In genomic region chr3:144229237-144229830, GRCh38 we compare ENCODE assay signal across 25 cellular contexts.
DNase-seq lines count a peak whose midpoint lies in the region; ATAC-seq and TF ChIP-seq lines count a peak whose summit lies in the region.
"Had no signal": no experiment of that assay in that cellular context is flagged by ENCODE, and none has a peak within 500 bp of the region (broad histone marks: within the 10 kb centered on the region; RNA-seq: fewer than 3 reads in every experiment).

No MANE protein-coding gene starts in this region.

- no peak overlapping the region for H3K4me2 ChIP-seq in mammary epithelial cell (ENCODE audit: insufficient read depth, low read depth, low read length)
- H3K4me2 ChIP-seq: SK-N-SH had no signal

- no peaks in the 10 kb centered on the region for H3K36me3 Mint-ChIP-seq in MCF 10A (ENCODE audit: insufficient read depth, unreplicated experiment)
- no peaks in the 10 kb centered on the region for H3K36me3 Mint-ChIP-seq in activated CD8-positive, alpha-beta T cell treated with anti-CD3 and anti-CD28 coated beads for 36 hours (ENCODE audit: low read depth)
- H3K36me3 Mint-ChIP-seq: activated CD8-positive, alpha-beta memory T cell treated with anti-CD3 and anti-CD28 coated beads, Interleukin-2, amount 10 ng/mL, durations not matched to agents 7 days and 5 days; naive thymus-derived CD4-positive, alpha-beta T cell had no signal

- peak; percentile 79 for DNase-seq in MCF 10A (ENCODE audit: unreplicated experiment)
- DNase-seq in mammary epithelial cell = no peak
- peak; percentile 24 for DNase-seq in NCI-H226
- peak; percentile 16 for DNase-seq in fibroblast of the aortic adventitia (ENCODE audit: low read depth)
- DNase-seq in foreskin melanocyte = no peak
- DNase-seq in activated CD8-positive, alpha-beta T cell treated with anti-CD3 and anti-CD28 coated beads for 36 hours = no peak
- DNase-seq: activated CD4-positive, alpha-beta T cell treated with anti-CD3 and anti-CD28 coated beads, Interleukin-2, amount 10 ng/mL, durations not matched to agents 7 days and 5 days; activated CD8-positive, alpha-beta memory T cell treated with anti-CD3 and anti-CD28 coated beads, Interleukin-2, amount 10 ng/mL, durations not matched to agents 7 days and 5 days; activated naive CD4-positive, alpha-beta T cell treated with anti-CD3 and anti-CD28 coated beads, Interleukin-2, amount 50 U/mL, for 16 hours; activated T-cell treated with anti-CD3 and anti-CD28 coated beads, Interleukin-2, amount 50 U/mL, for 72 hours; aorta; BE2C; left colon; naive thymus-derived CD4-positive, alpha-beta T cell; NCI-H1417 treated with DMSO at 0.1 percent for 48 hours; NCI-H774; SK-N-SH; small intestine; stimulated activated CD4-positive, alpha-beta T cell treated with anti-CD3 and anti-CD28 coated beads, Interleukin-1b, Interleukin-23, amount 100 ng/mL, for 48 hours had no signal

- TF ChIP-seq CTCF in MCF 10A (IDR thresholded peaks at IDR 0.05; ENCODE audit: unreplicated experiment) = no peak
- no peak for TF ChIP-seq CTCF in mammary epithelial cell (conservative IDR thresholded peaks at IDR 0.05 in 1 of 2, IDR thresholded peaks at IDR 0.05 in 1 of 2; ENCODE audit: extremely low read depth in 1 of 2, insufficient read depth in 1 of 2, low read depth in 1 of 2, low read length in 2 of 2)
- TF ChIP-seq CTCF in fibroblast of the aortic adventitia (IDR thresholded peaks at IDR 0.05; ENCODE audit: insufficient read depth, low read length) = no peak
- TF ChIP-seq CTCF in activated CD8-positive, alpha-beta T cell treated with anti-CD3 and anti-CD28 coated beads for 36 hours (IDR thresholded peaks at IDR 0.05) = no peak

- H3K27me3 Mint-ChIP-seq in MCF 10A (ENCODE audit: insufficient read depth, unreplicated experiment) = no peaks in the 10 kb centered on the region
- H3K27me3 Mint-ChIP-seq in activated CD8-positive, alpha-beta T cell treated with anti-CD3 and anti-CD28 coated beads for 36 hours = peaks cover 7% of the 10 kb centered on the region
- H3K27me3 Mint-ChIP-seq: activated CD4-positive, alpha-beta T cell treated with anti-CD3 and anti-CD28 coated beads, Interleukin-2, amount 10 ng/mL, durations not matched to agents 7 days and 5 days; activated CD8-positive, alpha-beta memory T cell treated with anti-CD3 and anti-CD28 coated beads, Interleukin-2, amount 10 ng/mL, durations not matched to agents 7 days and 5 days had no signal

- H3K27me3 ChIP-seq in mammary epithelial cell (ENCODE audit: insufficient read depth, low read length) = no peaks in the 10 kb centered on the region
- H3K27me3 ChIP-seq: BE2C had no signal

- no peaks in the 10 kb centered on the region for H3K4me1 Mint-ChIP-seq in MCF 10A (ENCODE audit: insufficient read depth, unreplicated experiment)
- H3K4me1 Mint-ChIP-seq in activated CD8-positive, alpha-beta T cell treated with anti-CD3 and anti-CD28 coated beads for 36 hours (ENCODE audit: low read depth) = no peaks in the 10 kb centered on the region
- H3K4me1 Mint-ChIP-seq: activated CD4-positive, alpha-beta T cell treated with anti-CD3 and anti-CD28 coated beads, Interleukin-2, amount 10 ng/mL, durations not matched to agents 7 days and 5 days; activated CD8-positive, alpha-beta memory T cell treated with anti-CD3 and anti-CD28 coated beads, Interleukin-2, amount 10 ng/mL, durations not matched to agents 7 days and 5 days; central memory CD8-positive, alpha-beta T cell; naive thymus-derived CD4-positive, alpha-beta T cell had no signal

- no peaks in the 10 kb centered on the region for H3K79me2 ChIP-seq in mammary epithelial cell (ENCODE audit: insufficient read depth, low read length)

- no peak overlapping the region for H2AFZ ChIP-seq in mammary epithelial cell (ENCODE audit: low read depth, low read length)

- ATAC-seq in GM21529 (IDR thresholded peaks at IDR 0.05; ENCODE audit: unreplicated experiment) (no peak), HG03095 (IDR thresholded peaks at IDR 0.05; ENCODE audit: unreplicated experiment) (no peak)
- no peak for ATAC-seq in activated CD8-positive, alpha-beta T cell treated with anti-CD3 and anti-CD28 coated beads for 36 hours
- ATAC-seq: activated CD8-positive, alpha-beta memory T cell treated with anti-CD3 and anti-CD28 coated beads, Interleukin-2, amount 10 ng/mL, durations not matched to agents 7 days and 5 days; activated T-cell treated with anti-CD3 and anti-CD28 coated beads, Interleukin-2, amount 50 U/mL, for 72 hours; left colon; naive thymus-derived CD4-positive, alpha-beta T cell had no signal

- no peaks in the 10 kb centered on the region for H3K9me3 ChIP-seq in mammary epithelial cell (replicated peaks; ENCODE audit: insufficient read depth, low read length)
- H3K9me3 ChIP-seq: BE2C, SK-N-SH had no signal

- intact Hi-C loops in MCF 10A (cut with micrococcal nuclease) (no loop called here), mammary epithelial cell (cut with micrococcal nuclease) (no loop called here)
- intact Hi-C loops in activated CD8-positive, alpha-beta T cell treated with anti-CD3 and anti-CD28 coated beads for 36 hours (cut with micrococcal nuclease) = no loop called here

- no peaks in the 10 kb centered on the region for H3K36me3 ChIP-seq in mammary epithelial cell (ENCODE audit: insufficient read depth, low read length)
- H3K36me3 ChIP-seq: BE2C had no signal

- H3K4me1 ChIP-seq in mammary epithelial cell (ENCODE audit: insufficient read depth, low read length) = no peaks in the 10 kb centered on the region
- H3K4me1 ChIP-seq: BE2C had no signal

- BruUV-seq in MCF 10A (replicated peaks; lab: Mats Ljungman, UMichigan) (no TSS peak), mammary epithelial cell (replicated peaks; lab: Mats Ljungman, UMichigan) (no TSS peak)

- in situ Hi-C loops in mammary epithelial cell (cut with MboI; ENCODE audit: low sequenced_read_pairs in 2 of 2) = no loop called here

- H3K27ac ChIP-seq in mammary epithelial cell (ENCODE audit: insufficient read depth, low read depth, low read length) = no peak overlapping the region
- H3K27ac ChIP-seq: epithelial cell of prostate, HL-60, VCaP had no signal

- dilution Hi-C loops in mammary epithelial cell (cut with HindIII; ENCODE audit: low sequenced_read_pairs) = no loop called here

- WGBS in mammary epithelial cell (ENCODE audit: low coverage, missing lambda C conversion rate) = 0% methylated on average over 1 of the region's 1 CpG

- CTCF ChIA-PET in MCF 10A (lab: Yijun Ruan, JAX) (interaction anchor here (0.6 to 0.9 kb wide), 2 partner anchors 18 to 1357 kb away, joined by 3 to 4 read pairs; no protein-coding TSS in a partner anchor), mammary epithelial cell (lab: Charles Lee; ENCODE audit: low non-redundant PET) (no interaction called here)
- CTCF ChIA-PET in activated CD8-positive, alpha-beta T cell treated with anti-CD3 and anti-CD28 coated beads for 36 hours (lab: Charles Lee) = no interaction called here

- H3K4me3 Mint-ChIP-seq in MCF 10A (ENCODE audit: unreplicated experiment) = no peak overlapping the region
- no peak overlapping the region for H3K4me3 Mint-ChIP-seq in activated CD8-positive, alpha-beta T cell treated with anti-CD3 and anti-CD28 coated beads for 36 hours
- H3K4me3 Mint-ChIP-seq: activated CD4-positive, alpha-beta T cell treated with anti-CD3 and anti-CD28 coated beads, Interleukin-2, amount 10 ng/mL, durations not matched to agents 7 days and 5 days; activated CD8-positive, alpha-beta memory T cell treated with anti-CD3 and anti-CD28 coated beads, Interleukin-2, amount 10 ng/mL, durations not matched to agents 7 days and 5 days; activated T-cell treated with anti-CD3 and anti-CD28 coated beads, Interleukin-2, amount 50 U/mL, for 72 hours; central memory CD8-positive, alpha-beta T cell; naive thymus-derived CD4-positive, alpha-beta T cell had no signal

- POLR2A ChIA-PET in MCF 10A (lab: Yijun Ruan, JAX) = no interaction called here
- POLR2A ChIA-PET in activated CD8-positive, alpha-beta T cell treated with anti-CD3 and anti-CD28 coated beads for 36 hours (lab: Charles Lee) = no interaction called here

- H3K9me3 Mint-ChIP-seq in MCF 10A (ENCODE audit: unreplicated experiment) = no peaks in the 10 kb centered on the region
- H3K9me3 Mint-ChIP-seq in activated CD8-positive, alpha-beta T cell treated with anti-CD3 and anti-CD28 coated beads for 36 hours = no peaks in the 10 kb centered on the region
- H3K9me3 Mint-ChIP-seq: activated CD4-positive, alpha-beta T cell treated with anti-CD3 and anti-CD28 coated beads, Interleukin-2, amount 10 ng/mL, durations not matched to agents 7 days and 5 days; activated T-cell treated with anti-CD3 and anti-CD28 coated beads, Interleukin-2, amount 50 U/mL, for 72 hours; central memory CD8-positive, alpha-beta T cell had no signal

- no peak overlapping the region for H3K27ac Mint-ChIP-seq in MCF 10A (ENCODE audit: low read depth, unreplicated experiment)
- H3K27ac Mint-ChIP-seq in activated CD8-positive, alpha-beta T cell treated with anti-CD3 and anti-CD28 coated beads for 36 hours = no peak overlapping the region
- H3K27ac Mint-ChIP-seq: activated CD4-positive, alpha-beta T cell treated with anti-CD3 and anti-CD28 coated beads, Interleukin-2, amount 10 ng/mL, durations not matched to agents 7 days and 5 days; activated CD8-positive, alpha-beta memory T cell treated with anti-CD3 and anti-CD28 coated beads, Interleukin-2, amount 10 ng/mL, durations not matched to agents 7 days and 5 days; activated T-cell treated with anti-CD3 and anti-CD28 coated beads, Interleukin-2, amount 50 U/mL, for 72 hours; naive thymus-derived CD4-positive, alpha-beta T cell had no signal

- H3K4me3 ChIP-seq in mammary epithelial cell (replicated peaks in 1 of 3; ENCODE audit: insufficient read depth in 1 of 3, low read depth in 2 of 3, low read length in 3 of 3) (no peak overlapping the region), fibroblast of the aortic adventitia (ENCODE audit: low read depth, low read length) (no peak overlapping the region)

- H3K9ac ChIP-seq in mammary epithelial cell (ENCODE audit: insufficient read depth, low read length) = no peak overlapping the region
- H3K9ac ChIP-seq: SK-N-SH had no signal

- no peaks in the 10 kb centered on the region for H4K20me1 ChIP-seq in mammary epithelial cell (ENCODE audit: insufficient read depth, low read length)

Comparison
In these comparisons a context has a peak if more than half of its experiments do, and no peak if none do; other contexts are left out.
1. DNase-seq: peak in MCF 10A (single experiment), NCI-H226 (single experiment) and fibroblast of the aortic adventitia (single experiment); none in mammary epithelial cell (single experiment), foreskin melanocyte (single experiment) and activated CD8-positive, alpha-beta T cell treated with anti-CD3 and anti-CD28 coated beads for 36 hours (single experiment).